ENCODE assay signal across 22 cellular contexts in genomic region chr3:51677358-51677757, GRCh38. TPM values are rescaled to one million over a fixed set of nuclear protein-coding genes. Genes with fewer than 3 reads are reported as not detected.
A peak's percentile ranks its signal among the peaks of the same experiment; 100 is the strongest.
DNase-seq lines count a peak whose midpoint lies in the region; ATAC-seq and TF ChIP-seq lines count a peak whose summit lies in the region.
"Had no signal": no experiment of that assay in that cellular context is flagged by ENCODE, and none has a peak within 500 bp of the region (broad histone marks: within the 10 kb centered on the region; RNA-seq: fewer than 3 reads in every experiment).

No MANE protein-coding gene starts in this region.

- peaks cover 34% of the 10 kb centered on the region for H3K4me1 ChIP-seq in upper lobe of right lung
- H3K4me1 ChIP-seq: neural progenitor cell had no signal

- DNase-seq in activated naive CD8-positive, alpha-beta T cell treated with anti-CD3 and anti-CD28 coated beads for 36 hours = no peak
- no peak for DNase-seq in activated CD4-positive, alpha-beta memory T cell treated with anti-CD3 and anti-CD28 coated beads for 36 hours
- DNase-seq in effector memory CD8-positive, alpha-beta T cell = no peak
- DNase-seq in upper lobe of right lung (peak; percentile 8), superior temporal gyrus (ENCODE audit: extremely low spot score) (no peak)
- DNase-seq: activated gamma-delta T cell treated with Interleukin-2 at 50 U/mL for 16 hours; esophagus squamous epithelium; foreskin melanocyte; heart right ventricle; Karpas-422; lower lobe of right lung; stimulated activated CD4-positive, alpha-beta T cell treated with anti-CD3 and anti-CD28 coated beads, Interleukin-4, amount 100 ng/mL, for 24 hours; stimulated activated naive CD4-positive, alpha-beta T cell; testis had no signal

- no peaks in the 10 kb centered on the region for H3K9me3 ChIP-seq in upper lobe of right lung
- H3K9me3 ChIP-seq: esophagus squamous epithelium, heart right ventricle, lower lobe of right lung, right lobe of liver, testis had no signal

- no peak for ATAC-seq in effector memory CD8-positive, alpha-beta T cell (replicated peaks)
- ATAC-seq in upper lobe of right lung = no peak
- no peak for ATAC-seq in HG02885 (IDR thresholded peaks at IDR 0.05; ENCODE audit: poor library complexity, unreplicated experiment)
- ATAC-seq: heart right ventricle, lower lobe of right lung, right lobe of liver had no signal

- no peaks in the 10 kb centered on the region for H3K9me3 Mint-ChIP-seq in activated naive CD8-positive, alpha-beta T cell (ENCODE audit: low read depth)
- H3K9me3 Mint-ChIP-seq in activated naive CD8-positive, alpha-beta T cell treated with anti-CD3 and anti-CD28 coated beads for 36 hours = no peaks in the 10 kb centered on the region
- no peaks in the 10 kb centered on the region for H3K9me3 Mint-ChIP-seq in activated CD4-positive, alpha-beta memory T cell treated with anti-CD3 and anti-CD28 coated beads for 36 hours
- H3K9me3 Mint-ChIP-seq in effector memory CD8-positive, alpha-beta T cell = no peaks in the 10 kb centered on the region
- H3K9me3 Mint-ChIP-seq: dendritic cell treated with granulocyte-macrophage colony-stimulating factor and Interleukin-4, amounts not matched to agents 40 ng/mL and 50 ng/mL, for 4 days; neural progenitor cell had no signal

- no peak for TF ChIP-seq CTCF in upper lobe of right lung (IDR thresholded peaks at IDR 0.05)

- no peak overlapping the region for H3K4me3 Mint-ChIP-seq in activated naive CD8-positive, alpha-beta T cell
- no peak overlapping the region for H3K4me3 Mint-ChIP-seq in activated naive CD8-positive, alpha-beta T cell treated with anti-CD3 and anti-CD28 coated beads for 36 hours
- H3K4me3 Mint-ChIP-seq in activated CD4-positive, alpha-beta memory T cell treated with anti-CD3 and anti-CD28 coated beads for 36 hours = no peak overlapping the region
- peak overlapping the region in 1 of 2 donors; percentile 34 for H3K4me3 Mint-ChIP-seq in effector memory CD8-positive, alpha-beta T cell
- H3K4me3 Mint-ChIP-seq: dendritic cell treated with granulocyte-macrophage colony-stimulating factor and Interleukin-4, amounts not matched to agents 40 ng/mL and 50 ng/mL, for 4 days; neural progenitor cell had no signal

- H3K36me3 Mint-ChIP-seq in activated naive CD8-positive, alpha-beta T cell = peaks cover 10% of the 10 kb centered on the region
- H3K36me3 Mint-ChIP-seq in activated naive CD8-positive, alpha-beta T cell treated with anti-CD3 and anti-CD28 coated beads for 36 hours = peaks cover 25% of the 10 kb centered on the region
- peaks cover 16% of the 10 kb centered on the region for H3K36me3 Mint-ChIP-seq in activated CD4-positive, alpha-beta memory T cell treated with anti-CD3 and anti-CD28 coated beads for 36 hours
- H3K36me3 Mint-ChIP-seq in effector memory CD8-positive, alpha-beta T cell (ENCODE audit: insufficient read depth) = peaks cover 13% of the 10 kb centered on the region
- H3K36me3 Mint-ChIP-seq: neural progenitor cell had no signal

- peaks cover 89% of the 10 kb centered on the region for H3K4me1 Mint-ChIP-seq in activated naive CD8-positive, alpha-beta T cell (ENCODE audit: low read depth)
- H3K4me1 Mint-ChIP-seq in activated naive CD8-positive, alpha-beta T cell treated with anti-CD3 and anti-CD28 coated beads for 36 hours = peaks cover 79% of the 10 kb centered on the region
- H3K4me1 Mint-ChIP-seq in activated CD4-positive, alpha-beta memory T cell treated with anti-CD3 and anti-CD28 coated beads for 36 hours (ENCODE audit: low read depth) = peaks cover 87% of the 10 kb centered on the region
- peaks cover 78 to 86% of the 10 kb centered on the region in 2 donors for H3K4me1 Mint-ChIP-seq in effector memory CD8-positive, alpha-beta T cell (ENCODE audit: low read depth in 2 of 2)

- H3K27me3 Mint-ChIP-seq in activated naive CD8-positive, alpha-beta T cell = no peaks in the 10 kb centered on the region
- no peaks in the 10 kb centered on the region for H3K27me3 Mint-ChIP-seq in activated naive CD8-positive, alpha-beta T cell treated with anti-CD3 and anti-CD28 coated beads for 36 hours
- H3K27me3 Mint-ChIP-seq in activated CD4-positive, alpha-beta memory T cell treated with anti-CD3 and anti-CD28 coated beads for 36 hours = no peaks in the 10 kb centered on the region
- no peaks in the 10 kb centered on the region for H3K27me3 Mint-ChIP-seq in effector memory CD8-positive, alpha-beta T cell
- H3K27me3 Mint-ChIP-seq: dendritic cell treated with granulocyte-macrophage colony-stimulating factor and Interleukin-4, amounts not matched to agents 40 ng/mL and 50 ng/mL, for 4 days had no signal

- POLR2A ChIA-PET in activated CD4-positive, alpha-beta memory T cell treated with anti-CD3 and anti-CD28 coated beads for 36 hours (lab: Charles Lee) = no interaction called here

- no peak overlapping the region for H3K4me3 ChIP-seq in upper lobe of right lung
- H3K4me3 ChIP-seq: cardiac muscle cell, esophagus squamous epithelium, heart right ventricle, lower lobe of right lung, neural progenitor cell, right lobe of liver, testis had no signal

- peak overlapping the region; percentile 2 for H3K27ac Mint-ChIP-seq in activated naive CD8-positive, alpha-beta T cell
- no peak overlapping the region for H3K27ac Mint-ChIP-seq in activated naive CD8-positive, alpha-beta T cell treated with anti-CD3 and anti-CD28 coated beads for 36 hours
- peak overlapping the region; percentile 26 for H3K27ac Mint-ChIP-seq in activated CD4-positive, alpha-beta memory T cell treated with anti-CD3 and anti-CD28 coated beads for 36 hours
- H3K27ac Mint-ChIP-seq in effector memory CD8-positive, alpha-beta T cell = peak overlapping the region; percentile 32 to 87
- H3K27ac Mint-ChIP-seq: dendritic cell treated with granulocyte-macrophage colony-stimulating factor and Interleukin-4, amounts not matched to agents 40 ng/mL and 50 ng/mL, for 4 days; neural progenitor cell had no signal

- H3K27me3 ChIP-seq in upper lobe of right lung = no peaks in the 10 kb centered on the region
- H3K27me3 ChIP-seq: cardiac muscle cell, esophagus squamous epithelium, heart right ventricle, right lobe of liver, testis had no signal

- no peak overlapping the region for H3K27ac ChIP-seq in upper lobe of right lung
- H3K27ac ChIP-seq: C4-2B, cardiac muscle cell, lower lobe of right lung, neural progenitor cell, right lobe of liver, testis had no signal

- intact Hi-C loops in activated CD4-positive, alpha-beta memory T cell treated with anti-CD3 and anti-CD28 coated beads for 36 hours (cut with micrococcal nuclease) = loop anchor here (10.0 kb wide), 2 partner anchors 267 to 297 kb away; partner anchors contain the start of genes ABHD14A, ABHD14B, PARP3 and RRP9
- intact Hi-C loops in upper lobe of right lung (cut with DNase I) = no loop called here

- peaks cover 6% of the 10 kb centered on the region for H3K36me3 ChIP-seq in upper lobe of right lung
- H3K36me3 ChIP-seq: cardiac muscle cell, neural progenitor cell had no signal

- CTCF ChIA-PET in activated CD4-positive, alpha-beta memory T cell treated with anti-CD3 and anti-CD28 coated beads for 36 hours (lab: Charles Lee) = interaction anchor here (0.6 to 12.9 kb wide), 2 partner anchors 8 to 176 kb away, joined by 3 to 261 read pairs; partner anchors contain the start of gene DCAF1

RNA-seq across cellular contexts. Expression of gene TEX264, which starts 6.3 kb away (rescaled TPM):
- 10 to 100 TPM; 37.1 to 39.5 TPM for total RNA-seq in activated naive CD8-positive, alpha-beta T cell treated with anti-CD3 and anti-CD28 coated beads for 36 hours
- total RNA-seq in activated CD4-positive, alpha-beta memory T cell treated with anti-CD3 and anti-CD28 coated beads for 36 hours = 10 to 100 TPM; 44.9 to 45.2 TPM
- total RNA-seq in upper lobe of right lung = 51.0 TPM

RNA-seq across cellular contexts. Expression of gene GRM2, which starts 29.5 kb away (rescaled TPM):
- total RNA-seq in activated naive CD8-positive, alpha-beta T cell treated with anti-CD3 and anti-CD28 coated beads for 36 hours = under 1 TPM; 0.37 to 0.46 TPM
- under 1 TPM; 0.22 to 0.29 TPM for total RNA-seq in activated CD4-positive, alpha-beta memory T cell treated with anti-CD3 and anti-CD28 coated beads for 36 hours
- 0.49 TPM for total RNA-seq in upper lobe of right lung
- total RNA-seq: Daoy had no signal
